Comparison of ENCODE assay signal across 19 cellular contexts in the genomic region with DNA sequence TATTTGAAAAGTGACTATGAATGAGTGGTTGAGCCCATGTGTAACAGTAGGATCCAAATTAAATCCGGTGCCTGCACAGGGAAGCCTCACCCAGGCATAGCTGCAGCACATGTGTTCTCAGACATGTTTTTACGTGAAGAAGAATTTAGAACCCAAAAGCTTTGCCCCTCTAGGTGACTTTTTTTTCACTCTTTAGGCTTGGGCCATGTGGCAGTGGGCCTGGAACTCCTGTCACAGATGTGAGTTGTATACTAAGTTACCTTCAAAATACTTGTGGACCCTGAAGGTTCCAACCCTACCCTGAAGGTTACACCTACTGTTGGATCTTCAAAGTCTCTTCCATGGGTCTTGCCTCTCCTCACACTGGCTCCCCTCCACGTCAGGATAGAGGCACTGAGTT.
"Had no signal": no experiment of that assay in that cellular context is flagged by ENCODE, and none has a peak within 500 bp of the region (broad histone marks: within the 10 kb centered on the region; RNA-seq: fewer than 3 reads in every experiment).

No MANE protein-coding gene starts in this region.

- H3K9me3 ChIP-seq: SK-N-SH had no signal

- H3K4me2 ChIP-seq: SK-N-SH had no signal

- H3K9ac ChIP-seq: SK-N-SH had no signal

- DNase-seq: KBM-7, MV-4-11, NCI-H1048, NCI-H1105, NCI-H1417, NCI-H146, NCI-H1694 treated with DMSO at 0.1 percent for 48 hours, NCI-H1930, NCI-H2081, NCI-H2107, NCI-H2227 treated with DMSO at 0.1 percent for 48 hours, NCI-H510A, NCI-H524 treated with DMSO at 0.1 percent for 48 hours, NCI-H69, NCI-H774, Right ventricle myocardium superior, RPMI8226, SIG-M5, SK-N-SH had no signal
